In genomic region chr21:39155578-39155977, GRCh38 we compare ENCODE assay signal across 1 cellular context.
TF ChIP-seq lines count a peak whose summit lies in the region.

No MANE protein-coding gene starts in this region.

TF ChIP-seq in IMR-90, 13 proteins besides CTCF, POLR2A, EP300 and RAD21:
- TF ChIP-seq MXI1 (IDR thresholded peaks at IDR 0.05; ENCODE audit: borderline replicate concordance, low read depth, low read length) (no peak), ELK1 (IDR thresholded peaks at IDR 0.05; ENCODE audit: borderline replicate concordance, low read depth, low read length) (no peak), CHD1 (IDR thresholded peaks at IDR 0.05; ENCODE audit: low read depth, low read length) (no peak), FOS (IDR thresholded peaks at IDR 0.05; ENCODE audit: low read depth, low read length) (no peak), RFX5 (IDR thresholded peaks at IDR 0.05; ENCODE audit: low read depth, low read length) (no peak), RCOR1 (IDR thresholded peaks at IDR 0.05; ENCODE audit: insufficient replicate concordance, low read length) (no peak), NFE2L2 (IDR thresholded peaks at IDR 0.05; ENCODE audit: low read depth, low read length) (no peak), SMC3 (IDR thresholded peaks at IDR 0.05; ENCODE audit: low read depth, low read length) (no peak), USF2 (IDR thresholded peaks at IDR 0.05; ENCODE audit: low read depth, low read length) (no peak), MAZ (IDR thresholded peaks at IDR 0.05; ENCODE audit: borderline replicate concordance, low read depth, low read length) (no peak), BHLHE40 (IDR thresholded peaks at IDR 0.05; ENCODE audit: low read depth, low read length) (no peak), CEBPB (IDR thresholded peaks at IDR 0.05; ENCODE audit: low read depth, low read length) (no peak), MAFK (IDR thresholded peaks at IDR 0.05; ENCODE audit: low read depth, low read length) (no peak)
